In genomic region chr1:207389728-207390464, GRCh38 we compare ENCODE assay signal across 13 cellular contexts.
DNase-seq lines count a peak whose midpoint lies in the region; FAIRE-seq and TF ChIP-seq lines count a peak whose summit lies in the region.
"Had no signal": no experiment of that assay in that cellular context is flagged by ENCODE, and none has a peak within 500 bp of the region (broad histone marks: within the 10 kb centered on the region; RNA-seq: fewer than 3 reads in every experiment).

No MANE protein-coding gene starts in this region.

- H3K27me3 ChIP-seq in bronchial epithelial cell (ENCODE audit: control insufficient read depth, insufficient read depth, low read length) (no peaks in the 10 kb centered on the region), smooth muscle cell (ENCODE audit: low read depth) (no peaks in the 10 kb centered on the region)

- peaks cover 10% of the 10 kb centered on the region for H3K9me3 Mint-ChIP-seq in activated T-cell treated with anti-CD3 and anti-CD28 coated beads, Interleukin-2, amount 50 U/mL, for 24 hours

- no peaks in the 10 kb centered on the region for H3K9me3 ChIP-seq in smooth muscle cell (replicated peaks; ENCODE audit: low read depth)

- no peak for FAIRE-seq in bronchial epithelial cell (lab: Jason Lieb, UNC)

- peaks cover 32% of the 10 kb centered on the region for H3K4me1 Mint-ChIP-seq in activated T-cell treated with anti-CD3 and anti-CD28 coated beads, Interleukin-2, amount 50 U/mL, for 24 hours (ENCODE audit: low read depth)

- no peaks in the 10 kb centered on the region for H4K20me1 ChIP-seq in smooth muscle cell (ENCODE audit: low read depth)

- H3K4me3 Mint-ChIP-seq in activated T-cell treated with anti-CD3 and anti-CD28 coated beads, Interleukin-2, amount 50 U/mL, for 24 hours, result peak overlapping the region; percentile 15
- H3K4me3 Mint-ChIP-seq: naive B cell; T-helper 1 cell treated with Interleukin-12 subunit alpha and Interleukin-12 subunit beta and Interleukin-4 antibody, amounts not matched to agents 30 μg/mL and 1 μg/mL, for 36 hours had no signal

- no peak overlapping the region for H3K4me2 ChIP-seq in smooth muscle cell

- peak overlapping the region; percentile 53 for H3K27ac ChIP-seq in smooth muscle cell (ENCODE audit: low read depth)

- no peaks in the 10 kb centered on the region for H3F3A ChIP-seq in smooth muscle cell (ENCODE audit: low read depth)

- peak overlapping the region; percentile 97 for H3K27ac Mint-ChIP-seq in activated T-cell treated with anti-CD3 and anti-CD28 coated beads, Interleukin-2, amount 50 U/mL, for 24 hours
- H3K27ac Mint-ChIP-seq: T-helper 1 cell treated with Interleukin-12 subunit alpha and Interleukin-12 subunit beta and Interleukin-4 antibody, amounts not matched to agents 30 μg/mL and 1 μg/mL, for 36 hours had no signal

- H3K4me3 ChIP-seq in bronchial epithelial cell (ENCODE audit: low read depth, low read length) (no peak overlapping the region), smooth muscle cell (no peak overlapping the region)

- no peaks in the 10 kb centered on the region for H3K4me1 ChIP-seq in smooth muscle cell (ENCODE audit: low read depth)

- DNase-seq in activated T-cell treated with anti-CD3 and anti-CD28 coated beads, Interleukin-2, amount 50 U/mL, for 24 hours, result no peak
- DNase-seq in activated T-cell treated with anti-CD3 and anti-CD28 coated beads for 4 hours (no peak), NCI-H226 (peak; percentile 58), bronchial epithelial cell (ENCODE audit: low read depth) (peak; percentile 99), smooth muscle cell (lab: John Stamatoyannopoulos, UW; ENCODE audit: unreplicated experiment) (no peak), superior temporal gyrus (ENCODE audit: extremely low spot score) (no peak), NCI-H2029 treated with DMSO at 0.1 percent for 48 hours (lab: John Stamatoyannopoulos, UW) (no peak), MV-4-11 (lab: John Stamatoyannopoulos, UW) (no peak)
- DNase-seq: AML-193; central memory CD4-positive, alpha-beta T cell; foreskin melanocyte; naive B cell had no signal

- no peaks in the 10 kb centered on the region for H3K36me3 ChIP-seq in bronchial epithelial cell (ENCODE audit: control insufficient read depth, insufficient read depth, low read length)
- no peaks in the 10 kb centered on the region for H3K36me3 ChIP-seq in smooth muscle cell (ENCODE audit: low read depth)

- 47% methylated on average over 1 of the region's 1 CpG for WGBS in smooth muscle cell (ENCODE audit: low lambda C conversion rate)

- peaks cover 5% of the 10 kb centered on the region for H3K36me3 Mint-ChIP-seq in activated T-cell treated with anti-CD3 and anti-CD28 coated beads, Interleukin-2, amount 50 U/mL, for 24 hours (ENCODE audit: low read depth)

- no peak overlapping the region for H2AFZ ChIP-seq in smooth muscle cell (ENCODE audit: low read depth)

- TF ChIP-seq CTCF in bronchial epithelial cell (IDR thresholded peaks at IDR 0.05; ENCODE audit: insufficient read depth, low read length, severe bottlenecking) (no peak), smooth muscle cell (IDR thresholded peaks at IDR 0.05; ENCODE audit: borderline replicate concordance, insufficient read depth, poor library complexity, severe bottlenecking) (no peak)

- H3K79me2 ChIP-seq in smooth muscle cell (ENCODE audit: low read depth), result no peaks in the 10 kb centered on the region

- no peaks in the 10 kb centered on the region for H3K27me3 Mint-ChIP-seq in activated T-cell treated with anti-CD3 and anti-CD28 coated beads, Interleukin-2, amount 50 U/mL, for 24 hours
- H3K27me3 Mint-ChIP-seq: naive B cell had no signal

- H3K9ac ChIP-seq in smooth muscle cell (ENCODE audit: low read depth), result no peak overlapping the region

Comparison
In these comparisons a context has a peak if more than half of its experiments do, and no peak if none do; other contexts are left out.
1. DNase-seq: peak in NCI-H226 (single experiment) and bronchial epithelial cell (single experiment); none in activated T-cell treated with anti-CD3 and anti-CD28 coated beads, Interleukin-2, amount 50 U/mL, for 24 hours (single experiment), activated T-cell treated with anti-CD3 and anti-CD28 coated beads for 4 hours (single experiment), smooth muscle cell (single experiment), superior temporal gyrus (single experiment), NCI-H2029 treated with DMSO at 0.1 percent for 48 hours (single experiment) and MV-4-11 (single experiment).